1 cellular context compared by ENCODE assay signal in genomic region chr4:1171306-1172227, GRCh38.
A peak's percentile ranks its signal among the peaks of the same experiment; 100 is the strongest.
TF ChIP-seq lines count a peak whose summit lies in the region.

No MANE protein-coding gene starts in this region.

TF ChIP-seq in H1, 55 proteins besides CTCF, POLR2A, EP300 and RAD21:
- TF ChIP-seq NANOG (IDR thresholded peaks at IDR 0.05; ENCODE audit: insufficient read depth, low read depth, low read length, poor library complexity, severe bottlenecking) (no peak), CHD1 (IDR thresholded peaks at IDR 0.05; ENCODE audit: low read depth, low read length) (no peak), BACH1 (IDR thresholded peaks at IDR 0.05; ENCODE audit: low read length) (no peak), SIX5 (IDR thresholded peaks at IDR 0.05; ENCODE audit: low read depth, low read length) (no peak), JUN (IDR thresholded peaks at IDR 0.05; ENCODE audit: low read depth, low read length) (no peak), TAF1 (IDR thresholded peaks at IDR 0.05; ENCODE audit: low read depth, low read length) (no peak), KDM5A (IDR thresholded peaks at IDR 0.05; ENCODE audit: low read length) (no peak), MAX (IDR thresholded peaks at IDR 0.05) (peak; percentile 90), KDM4A (IDR thresholded peaks at IDR 0.05; ENCODE audit: low read depth, low read length, severe bottlenecking) (no peak), SP2 (IDR thresholded peaks at IDR 0.05; ENCODE audit: low read length) (no peak), CEBPB (IDR thresholded peaks at IDR 0.05; ENCODE audit: low read depth, low read length) (no peak), TEAD4 (IDR thresholded peaks at IDR 0.05; ENCODE audit: low read depth, low read length) (no peak), SUZ12 (IDR thresholded peaks at IDR 0.05; ENCODE audit: low read length) (peak; percentile 83), GABPA (IDR thresholded peaks at IDR 0.05; ENCODE audit: borderline replicate concordance, insufficient read depth, low read length) (no peak), BCL11A (IDR thresholded peaks at IDR 0.05; ENCODE audit: low read depth in 2 of 2, low read length in 2 of 2) (no peak), CTBP2 (IDR thresholded peaks at IDR 0.05; ENCODE audit: borderline replicate concordance, insufficient read depth, insufficient read length, low read length) (no peak), RNF2 (IDR thresholded peaks at IDR 0.05; ENCODE audit: borderline replicate concordance, low read depth, low read length, missing control alignments, poor library complexity, severe bottlenecking) (peak; percentile 50), E2F6 (IDR thresholded peaks at IDR 0.05) (peak; percentile 92), SAP30 (IDR thresholded peaks at IDR 0.05; ENCODE audit: insufficient read depth, insufficient replicate concordance, low read length) (no peak), EZH2 (IDR thresholded peaks at IDR 0.05; ENCODE audit: low read depth, low read length, severe bottlenecking) (peak; percentile 90), EGR1 (IDR thresholded peaks at IDR 0.05; ENCODE audit: borderline replicate concordance, low read depth, low read length) (no peak)
